Comparison of ENCODE assay signal across 8 cellular contexts in the genomic region with DNA sequence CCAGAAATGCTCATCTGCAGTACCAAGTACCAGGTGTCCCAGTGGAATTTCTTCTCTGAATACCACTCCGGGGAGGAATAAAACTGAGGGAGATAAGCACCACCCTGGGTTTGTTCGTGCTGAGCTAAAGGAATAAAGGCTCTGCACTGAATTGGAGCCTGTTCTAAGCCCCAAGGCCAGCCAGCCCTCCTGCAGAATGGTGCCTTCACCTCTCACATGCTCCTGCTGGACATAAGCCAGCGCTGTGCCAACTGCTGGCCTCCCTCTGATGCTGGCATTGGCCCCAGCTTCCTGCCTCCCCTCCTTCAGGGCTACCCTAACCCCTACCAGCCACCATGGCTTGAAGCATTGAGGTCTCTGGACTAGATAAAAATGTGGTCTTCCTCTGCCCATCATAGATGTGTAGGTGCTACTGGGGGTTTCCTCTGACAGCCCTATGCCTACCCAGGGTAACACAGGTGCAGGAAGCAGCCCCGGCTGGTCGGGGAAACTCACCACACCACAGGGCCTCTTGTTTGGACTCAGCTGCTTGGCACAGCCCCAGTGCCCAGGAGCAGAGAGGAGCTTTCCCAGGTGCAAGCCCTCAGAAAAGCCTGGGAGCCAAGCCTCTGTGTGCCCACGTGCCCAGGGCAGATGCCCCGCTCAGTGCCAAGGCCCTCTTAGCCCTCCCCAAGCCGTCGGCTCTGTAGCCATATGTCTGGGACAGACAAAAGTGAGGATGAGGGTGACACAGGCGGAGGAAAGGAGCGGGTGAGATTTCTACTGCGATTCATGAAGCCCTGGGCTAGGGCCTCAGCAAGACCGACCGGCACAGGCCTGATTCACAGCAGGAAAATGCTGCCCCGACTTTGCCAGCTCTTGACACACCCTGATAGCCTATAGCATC. TPM values are rescaled to one million over a fixed set of nuclear protein-coding genes. Genes with fewer than 3 reads are reported as not detected.
DNase-seq lines count a peak whose midpoint lies in the region; ATAC-seq, FAIRE-seq and TF ChIP-seq lines count a peak whose summit lies in the region.

No MANE protein-coding gene starts in this region.

- no peaks in the 10 kb centered on the region for H3K9me3 Mint-ChIP-seq in activated CD4-positive, alpha-beta T cell treated with anti-CD3 and anti-CD28 coated beads, Interleukin-2, amount 10 ng/mL, durations not matched to agents 24 days and 14 days

- TF ChIP-seq CTCF in WERI-Rb-1 (IDR thresholded peaks at IDR 0.05; ENCODE audit: low read depth, low read length) (no peak), keratinocyte (optimal IDR thresholded peaks at IDR 0.05 in 1 of 3, IDR thresholded peaks at IDR 0.05 in 1 of 3, conservative IDR thresholded peaks at IDR 0.05 in 1 of 3; ENCODE audit: extremely low read depth in 1 of 3, insufficient read depth in 2 of 3, low read length in 3 of 3) (no peak), thyroid gland (IDR thresholded peaks at IDR 0.05) (no peak)

- peak overlapping the region; percentile 89 for H3K27ac ChIP-seq in WERI-Rb-1
- peak overlapping the region; percentile 79 for H3K27ac ChIP-seq in keratinocyte (ENCODE audit: control insufficient read depth, insufficient read depth, low read length)
- peak overlapping the region in 2 of 3 donors; percentile 83 to 99 for H3K27ac ChIP-seq in thyroid gland

- H3K27ac Mint-ChIP-seq in activated CD4-positive, alpha-beta T cell treated with anti-CD3 and anti-CD28 coated beads, Interleukin-2, amount 10 ng/mL, durations not matched to agents 24 days and 14 days = peak overlapping the region; percentile 49

- DNase-seq in activated CD4-positive, alpha-beta T cell treated with anti-CD3 and anti-CD28 coated beads, Interleukin-2, amount 10 ng/mL, durations not matched to agents 24 days and 14 days = peak; percentile 67
- DNase-seq in activated CD4-positive, alpha-beta T cell treated with anti-CD3 and anti-CD28 coated beads for 1 hour = no peak
- no peak for DNase-seq in WERI-Rb-1
- DNase-seq in keratinocyte (ENCODE audit: low read depth, low spot score) = peak; percentile 42
- peak; percentile 26 to 40 for DNase-seq in thyroid gland

- peaks cover 5% of the 10 kb centered on the region for H3K36me3 Mint-ChIP-seq in activated CD4-positive, alpha-beta T cell treated with anti-CD3 and anti-CD28 coated beads, Interleukin-2, amount 10 ng/mL, durations not matched to agents 24 days and 14 days (ENCODE audit: low read depth)

- H3K27me3 Mint-ChIP-seq in activated CD4-positive, alpha-beta T cell treated with anti-CD3 and anti-CD28 coated beads, Interleukin-2, amount 10 ng/mL, durations not matched to agents 24 days and 14 days = peaks cover 7% of the 10 kb centered on the region

- no peak for TF ChIP-seq POLR2A in thyroid gland (IDR thresholded peaks at IDR 0.05)

- no peaks in the 10 kb centered on the region for H3K27me3 ChIP-seq in WERI-Rb-1 (ENCODE audit: insufficient read depth, low read depth, severe bottlenecking)
- no peaks in the 10 kb centered on the region for H3K27me3 ChIP-seq in keratinocyte (ENCODE audit: control insufficient read depth, extremely low read depth, insufficient read depth, low read length)
- H3K27me3 ChIP-seq in thyroid gland = no peaks in the 10 kb centered on the region

- H3K4me1 ChIP-seq in keratinocyte (ENCODE audit: control insufficient read depth, extremely low read depth, insufficient read depth, low read length) = peaks cover 50% of the 10 kb centered on the region
- peaks cover 11 to 35% of the 10 kb centered on the region in 2 donors for H3K4me1 ChIP-seq in thyroid gland

- H2AFZ ChIP-seq in keratinocyte (ENCODE audit: control insufficient read depth, low read length) = peak overlapping the region; percentile 74

- dilution Hi-C loops in keratinocyte (cut with MboI; ENCODE audit: extremely low pct_ligation_motif_present, low sequenced_read_pairs) = no loop called here

- H3K9me3 ChIP-seq in WERI-Rb-1 (ENCODE audit: severe bottlenecking) (no peaks in the 10 kb centered on the region), keratinocyte (ENCODE audit: control insufficient read depth, low read depth, low read length) (no peaks in the 10 kb centered on the region), thyroid gland (no peaks in the 10 kb centered on the region)

- H3K9ac ChIP-seq in keratinocyte (ENCODE audit: control insufficient read depth, extremely low read depth, insufficient read depth, low read length) = peak overlapping the region; percentile 64

- H3K4me3 Mint-ChIP-seq in activated CD4-positive, alpha-beta T cell treated with anti-CD3 and anti-CD28 coated beads, Interleukin-2, amount 10 ng/mL, durations not matched to agents 24 days and 14 days = peak overlapping the region; percentile 91

- peak; percentile 80 for FAIRE-seq in keratinocyte (lab: Jason Lieb, UNC)

- no peaks in the 10 kb centered on the region for H4K20me1 ChIP-seq in keratinocyte (ENCODE audit: control insufficient read depth, extremely low read depth, insufficient read depth, low read length)

- no peaks in the 10 kb centered on the region for H3K9me1 ChIP-seq in keratinocyte (ENCODE audit: control insufficient read depth, extremely low read depth, insufficient read depth, low read length)

- no peak overlapping the region for H3K4me3 ChIP-seq in WERI-Rb-1 (ENCODE audit: low read depth, low read length)
- H3K4me3 ChIP-seq in keratinocyte (ENCODE audit: control insufficient read depth in 2 of 3, extremely low read depth in 1 of 3, insufficient read depth in 2 of 3, low read depth in 1 of 3, low read length in 3 of 3) = no peak overlapping the region
- no peak overlapping the region for H3K4me3 ChIP-seq in thyroid gland (replicated peaks in 1 of 3)

- no peaks in the 10 kb centered on the region for H3K36me3 ChIP-seq in WERI-Rb-1
- H3K36me3 ChIP-seq in keratinocyte (ENCODE audit: control insufficient read depth in 2 of 2, extremely low read depth in 1 of 2, insufficient read depth in 2 of 2, low read length in 2 of 2) = no peaks in the 10 kb centered on the region
- H3K36me3 ChIP-seq in thyroid gland = no peaks in the 10 kb centered on the region

- WGBS in thyroid gland, 2 donors = 73 to 75% methylated on average over 11 to 13 of the region's 15 CpGs

- H3K4me1 Mint-ChIP-seq in activated CD4-positive, alpha-beta T cell treated with anti-CD3 and anti-CD28 coated beads, Interleukin-2, amount 10 ng/mL, durations not matched to agents 24 days and 14 days = peaks cover 48% of the 10 kb centered on the region

- no peaks in the 10 kb centered on the region for H3K79me2 ChIP-seq in keratinocyte (ENCODE audit: control insufficient read depth, insufficient read depth, low read length)

- peak overlapping the region; percentile 81 for H3K4me2 ChIP-seq in keratinocyte (ENCODE audit: control insufficient read depth, extremely low read depth, insufficient read depth, low read depth, low read length)

- intact Hi-C loops in activated CD4-positive, alpha-beta T cell treated with anti-CD3 and anti-CD28 coated beads, Interleukin-2, amount 10 ng/mL, durations not matched to agents 24 days and 14 days (cut with micrococcal nuclease) = loop anchor here (1.0 kb wide), 1 partner anchor 106 kb away; no protein-coding TSS in a partner anchor
- intact Hi-C loops in thyroid gland (cut with DNase I) = no loop called here

- ATAC-seq in HG03432 (IDR thresholded peaks at IDR 0.05; ENCODE audit: unreplicated experiment) = no peak
- ATAC-seq in GM18870 (IDR thresholded peaks at IDR 0.05; ENCODE audit: unreplicated experiment) = no peak
- ATAC-seq in GM19395 (IDR thresholded peaks at IDR 0.05; ENCODE audit: unreplicated experiment) = no peak

RNA-seq across cellular contexts. Expression of gene JAM3, which starts 34.1 kb away (rescaled TPM):
- 4.7 and 5.0 TPM in 2 replicates for total RNA-seq in activated CD4-positive, alpha-beta T cell treated with anti-CD3 and anti-CD28 coated beads, Interleukin-2, amount 10 ng/mL, durations not matched to agents 24 days and 14 days
- polyA plus RNA-seq in keratinocyte = 5.5 to 17.0 TPM (median 11.4 TPM) in 3 replicates
- 5.6 TPM for polyA plus RNA-seq in keratinocyte (2011; ENCODE audit: low read depth)
- polyA plus RNA-seq in keratinocyte (2011; cell fraction: cytosol; rRNA removed) = 9.6 and 11.3 TPM in 2 replicates
- 25.5 and 27.8 TPM in 2 replicates for polyA plus RNA-seq in keratinocyte (2011; cell fraction: nucleus; rRNA removed)
- polyA plus RNA-seq in keratinocyte (2012; ENCODE audit: low replicate concordance) = 2.6 and 13.3 TPM in 2 replicates
- polyA minus RNA-seq in keratinocyte = 5.7 to 14.7 TPM (median 11.8 TPM) in 3 replicates
- polyA minus RNA-seq in keratinocyte (2011; cell fraction: cytosol; rRNA and poly(A)+ RNA removed) = 8.8 TPM
- 9.9 and 19.9 TPM in 2 replicates for polyA minus RNA-seq in keratinocyte (2011; cell fraction: nucleus; rRNA and poly(A)+ RNA removed)
- 10 to 100 TPM; 13.3 to 36.0 (median 16.8) TPM for total RNA-seq in thyroid gland

Comparison
In these comparisons a context has a peak if more than half of its experiments do, and no peak if none do; other contexts are left out.
1. DNase-seq: peak in activated CD4-positive, alpha-beta T cell treated with anti-CD3 and anti-CD28 coated beads, Interleukin-2, amount 10 ng/mL, durations not matched to agents 24 days and 14 days (single experiment), keratinocyte (single experiment) and thyroid gland (2 of 2); none in activated CD4-positive, alpha-beta T cell treated with anti-CD3 and anti-CD28 coated beads for 1 hour (single experiment) and WERI-Rb-1 (single experiment).
2. Peak in every context shown above with its lines, with median percentiles within 50 percentile points of each other: H3K27ac ChIP-seq.